ENCODE assay signal across 8 cellular contexts in the genomic region with DNA sequence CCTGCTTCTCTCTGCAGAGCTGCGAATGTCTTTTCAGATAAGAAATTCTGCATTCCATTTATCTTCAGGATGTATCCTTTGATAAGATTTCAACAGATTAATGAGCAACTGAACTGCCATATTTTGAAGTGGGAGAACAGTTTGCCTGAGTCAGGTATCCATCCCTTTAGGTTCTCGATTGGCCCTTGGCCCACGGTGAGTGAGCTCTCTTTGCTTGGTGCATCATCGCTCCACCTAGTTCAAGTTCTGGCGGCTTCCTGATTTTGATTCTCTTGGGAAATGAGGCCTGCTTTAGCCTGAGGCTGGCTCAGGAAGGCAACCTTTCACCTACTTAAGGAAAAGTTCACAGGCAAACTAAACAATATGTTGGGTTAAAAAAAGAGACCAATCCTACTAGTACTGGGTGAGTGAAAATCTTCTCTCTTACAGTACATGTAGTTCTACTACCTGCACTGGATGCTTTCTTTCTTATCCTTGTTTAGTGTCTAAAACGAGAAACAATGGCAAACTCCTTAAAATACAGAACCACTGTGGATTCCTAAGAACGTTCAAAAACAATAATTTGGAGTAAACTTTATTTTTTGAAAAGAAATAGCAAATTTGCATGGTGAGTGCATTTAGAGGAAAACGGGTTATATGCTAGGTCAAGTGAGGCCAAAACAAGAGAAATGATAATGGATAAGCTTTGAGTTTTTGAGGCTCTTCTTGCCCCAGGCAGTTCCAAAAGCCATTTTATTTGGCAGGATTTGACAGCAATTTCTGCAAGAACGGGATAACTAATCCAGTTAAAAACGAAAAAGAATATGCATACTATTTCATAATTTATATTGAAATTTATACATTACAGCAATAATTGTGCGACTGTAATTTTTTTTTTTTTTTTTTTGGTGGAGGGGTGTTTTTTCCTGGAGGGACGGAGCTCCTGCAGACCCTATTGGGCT. TPM values are rescaled to one million over a fixed set of nuclear protein-coding genes. Genes with fewer than 3 reads are reported as not detected.
DNase-seq lines count a peak whose midpoint lies in the region; ATAC-seq, FAIRE-seq and TF ChIP-seq lines count a peak whose summit lies in the region.

No MANE protein-coding gene starts in this region.

- H2BK15ac ChIP-seq in H1 (ENCODE audit: low read length) (no peak overlapping the region), mesenchymal stem cell (ENCODE audit: low read depth, poor library complexity, severe bottlenecking) (no peak overlapping the region)

- H3K4me3 ChIP-seq in GM06990 (replicated peaks; ENCODE audit: low read depth, low read length) (peak overlapping the region; percentile 86), PC-9 (peak overlapping the region; percentile 83), H1 (ENCODE audit: extremely low read depth in 1 of 4, insufficient read depth in 2 of 4, low read depth in 3 of 4, low read length in 4 of 4) (peak overlapping the region in 3 of 4 experiments; percentile 2 to 52 (median 15); a peak in 5 of 8 replicates), mesenchymal stem cell (ENCODE audit: insufficient read depth in 1 of 2, low read depth in 1 of 2, low read length in 2 of 2) (peak overlapping the region; percentile 58 to 92), upper lobe of left lung (peak overlapping the region; percentile 32 to 97 (median 78))

- H3K9me2 ChIP-seq in PC-9 (ENCODE audit: insufficient read depth) = no peaks in the 10 kb centered on the region

- TF ChIP-seq CTCF in GM06990 (IDR thresholded peaks at IDR 0.05; ENCODE audit: insufficient read depth, low read length, poor library complexity, severe bottlenecking) = no peak
- no peak for TF ChIP-seq CTCF in PC-9 (conservative IDR thresholded peaks at IDR 0.05)
- TF ChIP-seq CTCF in H1 (IDR thresholded peaks at IDR 0.05; ENCODE audit: control extremely low read depth in 1 of 3, insufficient read depth in 1 of 3, low read depth in 1 of 3, low read length in 3 of 3) = no peak
- no peak for TF ChIP-seq CTCF in upper lobe of left lung (IDR thresholded peaks at IDR 0.05)

- H3K56ac ChIP-seq in H1 (replicated peaks; ENCODE audit: insufficient read length, low read depth, low read length) = no peak overlapping the region

- H2BK5ac ChIP-seq in H1 (ENCODE audit: low read depth, low read length) = peak overlapping the region; percentile 71; the same call in 1 of the 2 replicates
- H2BK5ac ChIP-seq in mesenchymal stem cell (ENCODE audit: low read depth, low read length, poor library complexity, severe bottlenecking) = no peak overlapping the region

- H3K79me1 ChIP-seq in H1 (ENCODE audit: low read depth, low read length) (peaks cover 3% of the 10 kb centered on the region; the same call in 1 of the 2 replicates), mesenchymal stem cell (replicated peaks; ENCODE audit: low read length, poor library complexity, severe bottlenecking) (no peaks in the 10 kb centered on the region)

- H3K9ac ChIP-seq in H1 (replicated peaks in 1 of 4; ENCODE audit: extremely low read depth in 1 of 4, low read depth in 3 of 4, low read length in 3 of 4) (peak overlapping the region in 1 of 4 experiments; percentile 30; a peak in 1 of 7 replicates), mesenchymal stem cell (ENCODE audit: low read length) (peak overlapping the region; percentile 79)

- H3K36me3 ChIP-seq in GM06990 (ENCODE audit: control insufficient read depth, insufficient read depth, low read length) = no peaks in the 10 kb centered on the region
- peaks cover 3% of the 10 kb centered on the region; the same call in 1 of the 2 replicates for H3K36me3 ChIP-seq in PC-9 (ENCODE audit: low read depth)
- no peaks in the 10 kb centered on the region for H3K36me3 ChIP-seq in H1 (ENCODE audit: control insufficient read depth in 2 of 4, insufficient read depth in 4 of 4, low read length in 3 of 4)
- no peaks in the 10 kb centered on the region for H3K36me3 ChIP-seq in mesenchymal stem cell (ENCODE audit: control insufficient read depth in 1 of 2, insufficient read depth in 2 of 2, low read depth in 1 of 2, low read length in 2 of 2)
- no peaks in the 10 kb centered on the region for H3K36me3 ChIP-seq in upper lobe of left lung

- H2AFZ ChIP-seq in PC-9 (peak overlapping the region; percentile 2; the same call in 1 of the 2 replicates), H1 (ENCODE audit: low read length) (peak overlapping the region; percentile 22), mesenchymal stem cell (ENCODE audit: low read depth, low read length) (peak overlapping the region; percentile 4)

- whole genome bisulfite sequencing in H1 (ENCODE audit: extremely low coverage in 1 of 2, insufficient coverage in 1 of 2, insufficient read length in 1 of 2, insufficient replicate concordance in 2 of 2, low coverage in 1 of 2, low lambda C conversion rate in 2 of 2, missing lambda C conversion rate in 1 of 2), 2 experiments = 43% methylated on average over 11 of the region's 12 CpGs; no CpG with 5 or more reads in 1 of the 2 experiments
- 18% methylated on average over 6 of the region's 12 CpGs for whole genome bisulfite sequencing in mesenchymal stem cell
- 12 to 21% methylated on average over 12 of the region's 12 CpGs for WGBS in upper lobe of left lung, 2 donors

- H2BK20ac ChIP-seq in H1 (ENCODE audit: low read length) = peak overlapping the region; percentile 21; the same call in 1 of the 2 replicates

- H3K27me3 ChIP-seq in GM06990 (replicated peaks; ENCODE audit: control insufficient read depth, insufficient read depth, low read length) = no peaks in the 10 kb centered on the region
- H3K27me3 ChIP-seq in PC-9 (ENCODE audit: insufficient read depth, low read depth) = no peaks in the 10 kb centered on the region
- no peaks in the 10 kb centered on the region for H3K27me3 ChIP-seq in H1 (replicated peaks in 1 of 4; ENCODE audit: control insufficient read depth in 3 of 4, extremely low read depth in 1 of 4, insufficient read depth in 3 of 4, low read length in 3 of 4)
- no peaks in the 10 kb centered on the region for H3K27me3 ChIP-seq in mesenchymal stem cell (ENCODE audit: control insufficient read depth in 1 of 2, insufficient read depth in 1 of 2, low read length in 2 of 2)
- no peaks in the 10 kb centered on the region for H3K27me3 ChIP-seq in upper lobe of left lung

- peaks cover 8% of the 10 kb centered on the region; the same call in 1 of the 2 replicates for H3K23me2 ChIP-seq in H1 (ENCODE audit: low read depth, low read length)

- no peak overlapping the region for H4K91ac ChIP-seq in H1 (replicated peaks; ENCODE audit: insufficient read length, low read length)
- H4K91ac ChIP-seq in mesenchymal stem cell (ENCODE audit: low read length) = no peak overlapping the region

- peaks cover 62% of the 10 kb centered on the region for H3F3A ChIP-seq in PC-9 (ENCODE audit: insufficient read depth, low read depth)

- H2BK12ac ChIP-seq in H1 (ENCODE audit: low read depth, low read length) = peak overlapping the region; percentile 80; the same call in 1 of the 2 replicates
- H2BK12ac ChIP-seq in mesenchymal stem cell (ENCODE audit: low read length in 2 of 2) = peak overlapping the region in 1 of 2 experiments; percentile 84

- H3K9me3 ChIP-seq in PC-9 (ENCODE audit: insufficient read depth, low read depth) (no peaks in the 10 kb centered on the region), H1 (ENCODE audit: insufficient read depth in 2 of 2, low read depth in 1 of 2, low read length in 1 of 2) (no peaks in the 10 kb centered on the region), mesenchymal stem cell (ENCODE audit: control insufficient read depth, low read length) (no peaks in the 10 kb centered on the region), upper lobe of left lung (no peaks in the 10 kb centered on the region)

- H4K5ac ChIP-seq in H1 (ENCODE audit: insufficient read length, low read depth, low read length) = no peak overlapping the region

- ATAC-seq in upper lobe of left lung (ENCODE audit: low FRiP score in 2 of 2) (peak in 1 of 2 donors; percentile 2), GM18519 (IDR thresholded peaks at IDR 0.05; ENCODE audit: low FRiP score, unreplicated experiment) (no peak), GM18517 (IDR thresholded peaks at IDR 0.05; ENCODE audit: unreplicated experiment) (no peak)

- POLR2A ChIA-PET in PC-9 (lab: Charles Lee; ENCODE audit: unreplicated experiment) = interaction anchor here (0.5 to 2.1 kb wide), 9 partner anchors 9 to 1157 kb away, joined by 3 to 13 read pairs (median 4); a partner anchor contains a TSS
- POLR2A ChIA-PET in H1 (lab: Charles Lee; ENCODE audit: partially characterized antibody) = interaction anchor here (0.8 to 1.3 kb wide), 5 partner anchors 11 to 151 kb away, joined by 3 to 7 read pairs (median 3); no protein-coding TSS in a partner anchor

- H3K79me2 ChIP-seq in PC-9 (ENCODE audit: low read depth) (peaks cover 48% of the 10 kb centered on the region), H1 (ENCODE audit: control insufficient read depth in 1 of 2, insufficient read depth in 2 of 2, low read length in 2 of 2) (peaks cover 29 to 41% of the 10 kb centered on the region in 2 experiments)

- H2BK120ac ChIP-seq in H1 (replicated peaks; ENCODE audit: low read depth, low read length) (peak overlapping the region; percentile 93), mesenchymal stem cell (ENCODE audit: low read depth, low read length) (no peak overlapping the region)

- peak; percentile 67 for DNase-seq in A172 (ENCODE audit: low spot score)
- DNase-seq in GM06990 (ENCODE audit: extremely low read depth, insufficient read length) = no peak
- DNase-seq in PC-9 = peak; percentile 86 to 99
- DNase-seq in H1 (ENCODE audit: low read depth in 1 of 2, low spot score in 2 of 2) = no peak
- DNase-seq in mesenchymal stem cell = peak; percentile 78
- peak in 1 of 2 donors; percentile 74 for DNase-seq in upper lobe of left lung

- peak overlapping the region; percentile 32 for H3K4ac ChIP-seq in H1 (replicated peaks; ENCODE audit: insufficient read length, low read depth, low read length)
- H3K4ac ChIP-seq in mesenchymal stem cell (ENCODE audit: low read depth in 1 of 2, low read length in 2 of 2) = peak overlapping the region in 1 of 2 experiments; percentile 61

- FAIRE-seq in H1 (lab: Jason Lieb, UNC) = no peak

- intact Hi-C loops in PC-9 (cut with micrococcal nuclease; ENCODE audit: unreplicated experiment) = loop anchor here (1.0 kb wide), 7 partner anchors 12 to 151 kb away; no protein-coding TSS in a partner anchor

- peak overlapping the region; percentile 82 for H3K4me2 ChIP-seq in PC-9
- H3K4me2 ChIP-seq in H1 (ENCODE audit: insufficient read depth in 1 of 2, low read depth in 2 of 2, low read length in 2 of 2) = peak overlapping the region; percentile 59 to 62
- H3K4me2 ChIP-seq in mesenchymal stem cell (ENCODE audit: low read length, poor library complexity, severe bottlenecking) = peak overlapping the region; percentile 63

- H4K20me1 ChIP-seq in PC-9 (ENCODE audit: insufficient read depth) = peaks cover 37% of the 10 kb centered on the region
- H4K20me1 ChIP-seq in H1 (replicated peaks in 1 of 2; ENCODE audit: control insufficient read depth in 1 of 2, insufficient read depth in 2 of 2, low read length in 2 of 2) = peaks cover 14 to 29% of the 10 kb centered on the region in 2 experiments

- H3K18ac ChIP-seq in H1 (ENCODE audit: extremely low read depth, low read length) (peak overlapping the region; percentile 71), mesenchymal stem cell (ENCODE audit: low read depth in 1 of 2, low read length in 2 of 2) (peak overlapping the region in 1 of 2 experiments; percentile 80)

- no peak overlapping the region for H4K8ac ChIP-seq in H1 (ENCODE audit: extremely low read depth, insufficient read depth, low read length)
- no peak overlapping the region for H4K8ac ChIP-seq in mesenchymal stem cell (ENCODE audit: low read length)

- TSS peak; percentile 78 for BruUV-seq in PC-9 (replicated peaks; lab: Mats Ljungman, UMichigan)

- H3K14ac ChIP-seq in H1 (ENCODE audit: insufficient read length) (no peak overlapping the region), mesenchymal stem cell (ENCODE audit: low read length in 2 of 2) (no peak overlapping the region)

- H2AK5ac ChIP-seq in H1 (ENCODE audit: low read depth, low read length) (no peak overlapping the region; the same call in 1 of the 2 replicates), mesenchymal stem cell (ENCODE audit: low read length, severe bottlenecking) (peak overlapping the region; percentile 56)

- TF ChIP-seq POLR2A in H1 (IDR thresholded peaks at IDR 0.05; ENCODE audit: control extremely low read depth in 1 of 2, low read depth in 2 of 2, low read length in 2 of 2) (no peak), upper lobe of left lung (IDR thresholded peaks at IDR 0.05) (no peak)

- no peak for TF ChIP-seq RAD21 in H1 (IDR thresholded peaks at IDR 0.05 in 1 of 2, conservative IDR thresholded peaks at IDR 0.05 in 1 of 2; ENCODE audit: low read depth in 2 of 2, low read length in 2 of 2)

- TF ChIP-seq EP300 in H1 (IDR thresholded peaks at IDR 0.05; ENCODE audit: borderline replicate concordance in 1 of 2, low read depth in 2 of 2, low read length in 2 of 2) = no peak
- TF ChIP-seq EP300 in upper lobe of left lung (IDR thresholded peaks at IDR 0.05) = no peak

- CTCF ChIA-PET in PC-9 (lab: Charles Lee) (interaction anchor here (0.5 to 1.5 kb wide), 7 partner anchors 16 to 151 kb away, joined by 3 to 9 read pairs (median 4); no protein-coding TSS in a partner anchor), H1 (lab: Charles Lee; ENCODE audit: partially characterized antibody) (interaction anchor here (0.7 to 2.0 kb wide), 7 partner anchors 10 to 641 kb away, joined by 3 to 5 read pairs (median 3); no protein-coding TSS in a partner anchor)

- H3K23ac ChIP-seq in H1 (ENCODE audit: insufficient read length) = no peak overlapping the region
- H3K23ac ChIP-seq in mesenchymal stem cell (ENCODE audit: low read length in 2 of 2) = no peak overlapping the region

- peak overlapping the region; percentile 90 for H3K27ac ChIP-seq in PC-9
- no peak overlapping the region for H3K27ac ChIP-seq in H1 (ENCODE audit: low read depth, low read length)
- peak overlapping the region; percentile 67 for H3K27ac ChIP-seq in mesenchymal stem cell (ENCODE audit: low read length, poor library complexity, severe bottlenecking)
- H3K27ac ChIP-seq in upper lobe of left lung = peak overlapping the region; percentile 93 to 99 (median 96)

- peaks cover 58% of the 10 kb centered on the region for H3K4me1 ChIP-seq in PC-9 (replicated peaks; ENCODE audit: insufficient read depth)
- H3K4me1 ChIP-seq in H1 (replicated peaks in 1 of 4; ENCODE audit: control insufficient read depth in 3 of 4, insufficient read depth in 4 of 4, low read length in 3 of 4) = peaks cover 10 to 18% (median 14%) of the 10 kb centered on the region in 4 experiments; a peak in 6 of 7 replicates
- H3K4me1 ChIP-seq in mesenchymal stem cell (ENCODE audit: control insufficient read depth, insufficient read depth, low read depth, low read length) = peaks cover 7% of the 10 kb centered on the region
- peaks cover 39 to 45% (median 43%) of the 10 kb centered on the region in 4 donors for H3K4me1 ChIP-seq in upper lobe of left lung

RNA-seq across cellular contexts. Expression of a gene that starts 0.8 kb away (rescaled TPM):
- 133 and 163 TPM in 2 replicates for total RNA-seq in A172 (2014; rRNA removed; shearing (Covaris generic))
- total RNA-seq in PC-9 (2021) (300 and 446 TPM in 2 replicates), upper lobe of left lung (10 to 100 TPM; 35.6 to 86.0 (median 69.9) TPM)
- 94.0 and 98.1 TPM in 2 replicates for total RNA-seq in H1 (2021; fragmentation: NEBNext Ultra II Directional; extraction: Animal tissue kit (Norgen Biotek cat#: 25700))
- polyA plus RNA-seq in H1 (2011; rRNA removed) = 37.5 and 53.3 TPM in 2 replicates
- 41.9 TPM for polyA plus RNA-seq in H1 (2011; cell fraction: cytosol; rRNA removed)
- polyA plus RNA-seq in H1 (2011; cell fraction: nucleus; rRNA removed) = 45.3 TPM
- 39.7 to 94.3 TPM (median 50.2 TPM) in 4 replicates for polyA plus RNA-seq in H1 (2012, experiment 1 of 2)
- 3.1 TPM for polyA plus RNA-seq in H1 (2012, experiment 2 of 2)
- 108 TPM for polyA plus RNA-seq in H1 (2013, experiment 1 of 2)
- polyA plus RNA-seq in H1 (2013, experiment 2 of 2) = 128 TPM
- polyA minus RNA-seq in H1 (2011; rRNA and poly(A)+ RNA removed) = 147 and 157 TPM in 2 replicates
- polyA minus RNA-seq in H1 (2011; cell fraction: cytosol; rRNA and poly(A)+ RNA removed) = 63.3 TPM
- polyA minus RNA-seq in H1 (2011; cell fraction: nucleus; rRNA and poly(A)+ RNA removed) = 110 TPM
- polyA plus RNA-seq in mesenchymal stem cell (2013, experiment 1 of 2) = 148 TPM
- 157 TPM for polyA plus RNA-seq in mesenchymal stem cell (2013, experiment 2 of 2)

Comparison
In these comparisons a context has a peak if more than half of its experiments do, and no peak if none do; other contexts are left out.
1. DNase-seq: peak in A172 (single experiment), PC-9 (2 of 2) and mesenchymal stem cell (single experiment); none in GM06990 (single experiment) and H1 (0 of 2).
2. H3K4me3 ChIP-seq: peak in every context shown above with its lines; median percentile 86 in GM06990; 83 in PC-9; 78 in upper lobe of left lung; 75 in mesenchymal stem cell; 15 in H1.
3. Peak in every context shown above with its lines, with median percentiles within 50 percentile points of each other: H2AFZ ChIP-seq and H3K4me2 ChIP-seq.